8 cellular contexts compared by ENCODE assay signal in the genomic region with DNA sequence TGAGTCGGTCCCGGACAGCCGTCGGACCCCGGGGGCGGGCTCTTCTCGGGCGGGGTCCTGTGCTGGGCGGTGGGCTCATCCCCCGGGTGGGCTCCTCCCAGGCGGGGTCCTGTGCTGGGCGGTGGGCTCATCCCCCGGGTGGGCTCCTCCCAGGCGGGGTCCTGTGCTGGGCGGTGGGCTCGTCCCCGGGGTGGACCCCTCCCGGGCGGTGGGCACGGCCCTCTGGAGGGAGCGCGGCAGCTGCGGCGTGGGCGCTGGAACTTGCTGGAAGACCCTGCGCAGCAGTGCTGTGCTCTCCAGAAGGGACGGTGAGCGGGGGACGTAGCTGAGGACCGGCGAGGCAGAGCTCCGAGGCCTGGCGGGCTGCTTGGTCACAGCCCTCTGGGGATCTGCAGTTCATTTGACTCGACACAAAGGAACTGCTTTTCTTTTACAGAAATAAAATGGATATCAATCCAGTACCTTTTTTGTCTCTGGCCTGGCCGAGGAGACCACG. TPM values are rescaled to one million over a fixed set of nuclear protein-coding genes. Genes with fewer than 3 reads are reported as not detected.
DNase-seq lines count a peak whose midpoint lies in the region; ATAC-seq and TF ChIP-seq lines count a peak whose summit lies in the region.

No MANE protein-coding gene starts in this region.

- H3K27ac Mint-ChIP-seq in immature natural killer cell: peak overlapping the region in 2 of 6 donors; percentile 40 to 50

- H3K4me3 ChIP-seq in ascending aorta: peak overlapping the region; percentile 82 to 84
- peak overlapping the region; percentile 46 to 79 (median 58) for H3K4me3 ChIP-seq in spleen

- H3K9me3 Mint-ChIP-seq in immature natural killer cell: no peaks in the 10 kb centered on the region

- no peak for ATAC-seq in GM18858 (IDR thresholded peaks at IDR 0.05; ENCODE audit: unreplicated experiment)
- ATAC-seq in foreskin keratinocyte: no peak

- no peaks in the 10 kb centered on the region for H3K27me3 ChIP-seq in ascending aorta
- peaks cover 0 to 45% (median 5%) of the 10 kb centered on the region in 7 donors for H3K27me3 ChIP-seq in spleen (replicated peaks in 1 of 7)
- peaks cover 65% of the 10 kb centered on the region for H3K27me3 ChIP-seq in foreskin keratinocyte

- TF ChIP-seq CTCF in ascending aorta (IDR thresholded peaks at IDR 0.05) (no peak), spleen (IDR thresholded peaks at IDR 0.05 in 8 of 11, conservative IDR thresholded peaks at IDR 0.05 in 3 of 11) (no peak), foreskin keratinocyte (conservative IDR thresholded peaks at IDR 0.05) (no peak)

- peak overlapping the region in 4 of 5 donors; percentile 47 to 68 (median 52) for H3K4me3 Mint-ChIP-seq in immature natural killer cell

- H3K4me1 ChIP-seq in ascending aorta (peaks cover 0 to 10% of the 10 kb centered on the region in 2 donors), spleen (peaks cover 6 to 50% (median 20%) of the 10 kb centered on the region in 6 donors), foreskin keratinocyte (no peaks in the 10 kb centered on the region)

- H3K4me1 Mint-ChIP-seq in immature natural killer cell: peaks cover 7 to 8% of the 10 kb centered on the region in 2 donors

- H3K36me3 ChIP-seq in ascending aorta: no peaks in the 10 kb centered on the region
- no peaks in the 10 kb centered on the region for H3K36me3 ChIP-seq in spleen

- H3K36me3 Mint-ChIP-seq in immature natural killer cell: no peaks in the 10 kb centered on the region

- WGBS in spleen, 5 donors: 13 to 34% (median 16%) methylated on average over 12 to 36 of the region's 36 CpGs

- H3K27me3 Mint-ChIP-seq in immature natural killer cell (ENCODE audit: low read depth in 3 of 3): peaks cover 10 to 19% (median 18%) of the 10 kb centered on the region in 3 donors

- intact Hi-C loops in ascending aorta (cut with DNase I) (loop anchor here (1.0 kb wide), 3 partner anchors 19 to 70 kb away; no protein-coding TSS in a partner anchor), spleen (cut with DNase I; ENCODE audit: low total_unique reads) (no loop called here)

- no peak for TF ChIP-seq POLR2A in spleen (IDR thresholded peaks at IDR 0.05)

- peak; percentile 3 for DNase-seq in stimulated activated CD4-positive, alpha-beta T cell treated with anti-CD3 and anti-CD28 coated beads, Interleukin-12 subunit alpha, Interleukin-12 subunit beta, amount 100 ng/mL, for 4 hours
- no peak for DNase-seq in stimulated activated CD4-positive, alpha-beta T cell treated with anti-CD3 and anti-CD28 coated beads, Interleukin-4, amount 100 ng/mL, for 24 hours
- DNase-seq in ascending aorta (ENCODE audit: low spot score in 2 of 2) (no peak), immature natural killer cell (no peak), spleen (peak; percentile 85), LoVo (ENCODE audit: low spot score) (no peak), foreskin keratinocyte (no peak)

- H3K9me3 ChIP-seq in ascending aorta: no peaks in the 10 kb centered on the region
- no peaks in the 10 kb centered on the region for H3K9me3 ChIP-seq in spleen

- H3K27ac ChIP-seq in ascending aorta: peak overlapping the region; percentile 95
- H3K27ac ChIP-seq in spleen: peak overlapping the region in 7 of 8 donors; percentile 24 to 86 (median 74)
- no peak overlapping the region for H3K27ac ChIP-seq in foreskin keratinocyte

RNA-seq across cellular contexts. Expression of a gene that starts 0.6 kb away (rescaled TPM):
- 59.8 TPM for total RNA-seq in ascending aorta
- 1 to 10 TPM in 2 of 3 donors, not detected in 1; 1.6 to 1.9 TPM for polyA plus RNA-seq in immature natural killer cell
- 10 to 100 TPM; 20.8 to 28.7 (median 24.7) TPM for total RNA-seq in spleen
- 10 to 100 TPM in 2 of 3 donors, 1 to 10 TPM in 1; 9.5 to 20.5 (median 17.8) TPM for polyA plus RNA-seq in spleen
- 1.9 and 6.3 TPM in 2 replicates for total RNA-seq in foreskin keratinocyte
- polyA plus RNA-seq in foreskin keratinocyte: 0.85 and 2.7 TPM in 2 replicates

Comparison
In these comparisons a context has a peak if more than half of its experiments do, and no peak if none do; other contexts are left out.
1. DNase-seq: peak in stimulated activated CD4-positive, alpha-beta T cell treated with anti-CD3 and anti-CD28 coated beads, Interleukin-12 subunit alpha, Interleukin-12 subunit beta, amount 100 ng/mL, for 4 hours (single experiment) and spleen (single experiment); none in stimulated activated CD4-positive, alpha-beta T cell treated with anti-CD3 and anti-CD28 coated beads, Interleukin-4, amount 100 ng/mL, for 24 hours (single experiment), ascending aorta (0 of 2), immature natural killer cell (0 of 3), LoVo (single experiment) and foreskin keratinocyte (0 of 2).